In genomic region chr4:168998596-168998995, GRCh38 we compare ENCODE assay signal across 36 cellular contexts.
"Had no signal": no experiment of that assay in that cellular context is flagged by ENCODE, and none has a peak within 500 bp of the region (broad histone marks: within the 10 kb centered on the region; RNA-seq: fewer than 3 reads in every experiment).

No MANE protein-coding gene starts in this region.

- H3K27me3 Mint-ChIP-seq: activated B cell treated with CpG ODN at 0.5 μM for 24 hours; activated CD4-positive, alpha-beta memory T cell treated with anti-CD3 and anti-CD28 coated beads for 36 hours; activated T-helper 17 cell treated with anti-CD3 and anti-CD28 coated beads, Interleukin-2, amount 50 U/mL, for 72 hours had no signal

- FAIRE-seq: bronchial epithelial cell, RCC 7860 had no signal

- H3K27ac Mint-ChIP-seq: activated B cell treated with CpG ODN at 0.5 μM for 24 hours; activated CD4-positive, alpha-beta memory T cell treated with anti-CD3 and anti-CD28 coated beads for 36 hours; activated naive CD4-positive, alpha-beta T cell treated with anti-CD3 and anti-CD28 coated beads, Interleukin-2, amount 50 U/mL, for 72 hours; activated T-helper 17 cell treated with anti-CD3 and anti-CD28 coated beads, Interleukin-2, amount 50 U/mL, for 72 hours; T-helper 1 cell treated with Interleukin-12 subunit alpha and Interleukin-12 subunit beta and Interleukin-4 antibody, amounts not matched to agents 30 μg/mL and 1 μg/mL, for 36 hours; T-helper 2 cell treated with Interferon-gamma antibody and Interleukin-4, amounts not matched to agents 5 μg/mL and 100 μg/mL, for 36 hours had no signal

- H3K4me3 ChIP-seq: PC-9 had no signal

- DNase-seq: activated B cell treated with CpG ODN at 0.5 μM for 24 hours; activated CD4-positive, alpha-beta memory T cell treated with anti-CD3 and anti-CD28 coated beads for 36 hours; activated CD4-positive, alpha-beta T cell treated with anti-CD3 and anti-CD28 coated beads for 4 hours; activated CD4-positive, alpha-beta T cell treated with anti-CD3 and anti-CD28 coated beads, Interleukin-2, amount 50 U/mL, for 1 hour; activated CD4-positive, CD25-positive, alpha-beta regulatory T cell treated with anti-CD3 and anti-CD28 coated beads, Interleukin-2, amount 50 U/mL, for 72 hours; activated CD8-positive, alpha-beta memory T cell treated with anti-CD3 and anti-CD28 coated beads, Interleukin-2, amount 50 U/mL, for 4 hours; activated effector memory CD4-positive, alpha-beta T cell treated with anti-CD3 and anti-CD28 coated beads, Interleukin-2, amount 50 U/mL, for 16 hours; activated naive CD4-positive, alpha-beta T cell; activated T-cell treated with anti-CD3 and anti-CD28 coated beads for 4 hours; activated T-cell treated with anti-CD3 and anti-CD28 coated beads, Interleukin-2, amount 50 U/mL, for 48 hours; anterior cingulate cortex; caudate nucleus; cerebellar nuclear complex; Kasumi-1; KG1; MM.1S; NCI-H1092 treated with DMSO at 0.1 percent for 48 hours; NCI-H1417; NCI-H146; NCI-H187; NCI-H2029 treated with DMSO at 0.1 percent for 48 hours; NCI-H2107; NCI-H2171; NCI-H510A; NCI-H526; NCI-H748 treated with DMSO at 0.1 percent for 48 hours; PC-9; SIG-M5 had no signal

- H3K4me3 Mint-ChIP-seq: activated B cell treated with CpG ODN at 0.5 μM for 24 hours; activated CD4-positive, alpha-beta memory T cell treated with anti-CD3 and anti-CD28 coated beads for 36 hours; activated T-helper 17 cell treated with anti-CD3 and anti-CD28 coated beads, Interleukin-2, amount 50 U/mL, for 72 hours; brain; T-helper 1 cell treated with Interleukin-12 subunit alpha and Interleukin-12 subunit beta and Interleukin-4 antibody, amounts not matched to agents 30 μg/mL and 1 μg/mL, for 36 hours; T-helper 2 cell treated with Interferon-gamma antibody and Interleukin-4, amounts not matched to agents 5 μg/mL and 100 μg/mL, for 36 hours had no signal

- H3K9me3 Mint-ChIP-seq: activated B cell treated with CpG ODN at 0.5 μM for 24 hours; activated CD4-positive, alpha-beta memory T cell treated with anti-CD3 and anti-CD28 coated beads for 36 hours; activated naive CD4-positive, alpha-beta T cell treated with anti-CD3 and anti-CD28 coated beads, Interleukin-2, amount 50 U/mL, for 72 hours; activated T-helper 17 cell treated with anti-CD3 and anti-CD28 coated beads, Interleukin-2, amount 50 U/mL, for 72 hours; brain; T-helper 1 cell treated with Interleukin-12 subunit alpha and Interleukin-12 subunit beta and Interleukin-4 antibody, amounts not matched to agents 30 μg/mL and 1 μg/mL, for 36 hours; T-helper 2 cell treated with Interferon-gamma antibody and Interleukin-4, amounts not matched to agents 5 μg/mL and 100 μg/mL, for 36 hours had no signal

- H3K27ac ChIP-seq: PC-9, RWPE1 had no signal
